10 cellular contexts compared by ENCODE assay signal in the genomic region with DNA sequence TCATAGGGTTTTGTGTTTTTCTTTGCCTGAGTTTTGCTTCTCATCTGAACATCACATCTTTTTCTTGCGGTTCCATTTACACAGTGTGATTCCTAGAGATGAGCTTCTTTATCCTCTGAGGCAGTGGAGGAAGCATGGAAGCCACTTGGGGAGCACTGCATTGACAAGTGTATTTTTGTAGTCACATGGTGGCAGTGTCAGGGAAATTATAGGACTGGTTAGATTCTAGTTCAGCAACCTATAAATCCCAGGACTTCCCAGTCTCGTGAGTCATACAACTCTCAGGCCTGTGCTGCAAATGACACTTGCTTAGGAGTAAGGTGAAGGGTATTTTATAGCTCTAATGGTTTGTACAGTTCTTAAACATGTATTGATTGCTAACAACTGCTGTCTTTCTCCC. TPM values are rescaled to one million over a fixed set of nuclear protein-coding genes. Genes with fewer than 3 reads are reported as not detected.
A peak's percentile ranks its signal among the peaks of the same experiment; 100 is the strongest.
DNase-seq lines count a peak whose midpoint lies in the region; ATAC-seq and TF ChIP-seq lines count a peak whose summit lies in the region.
"Had no signal": no experiment of that assay in that cellular context is flagged by ENCODE, and none has a peak within 500 bp of the region (broad histone marks: within the 10 kb centered on the region; RNA-seq: fewer than 3 reads in every experiment).

No MANE protein-coding gene starts in this region.

- peak overlapping the region; percentile 70 for H3K27ac Mint-ChIP-seq in activated CD4-positive, alpha-beta T cell treated with anti-CD3 and anti-CD28 coated beads for 36 hours

- POLR2A ChIA-PET in activated CD4-positive, alpha-beta T cell treated with anti-CD3 and anti-CD28 coated beads for 36 hours (lab: Charles Lee) = no interaction called here
- POLR2A ChIA-PET in RWPE1 (lab: Yijun Ruan, JAX; ENCODE audit: low non-redundant PET) = no interaction called here

- no peaks in the 10 kb centered on the region for H3K27me3 Mint-ChIP-seq in activated CD4-positive, alpha-beta T cell treated with anti-CD3 and anti-CD28 coated beads for 36 hours

- TF ChIP-seq CTCF in RWPE1 (conservative IDR thresholded peaks at IDR 0.05; ENCODE audit: low read depth) = no peak

- DNase-seq in activated CD4-positive, alpha-beta T cell treated with anti-CD3 and anti-CD28 coated beads for 36 hours = no peak
- DNase-seq in activated CD4-positive, alpha-beta T cell treated with anti-CD3 and anti-CD28 coated beads for 4 hours = no peak
- DNase-seq in RWPE1 (ENCODE audit: low spot score) (peak; percentile 37), fibroblast of peridontal ligament (ENCODE audit: extremely low read depth) (peak; percentile 41), skeletal muscle cell (ENCODE audit: low read depth) (peak; percentile 1), NCI-H82 (lab: John Stamatoyannopoulos, UW) (no peak)
- DNase-seq: NCI-H69 had no signal

- intact Hi-C loops in activated CD4-positive, alpha-beta T cell treated with anti-CD3 and anti-CD28 coated beads for 36 hours (cut with DNase I, micrococcal nuclease) = no loop called here

- H3K36me3 Mint-ChIP-seq in activated CD4-positive, alpha-beta T cell treated with anti-CD3 and anti-CD28 coated beads for 36 hours (ENCODE audit: low read depth) = peaks cover 22% of the 10 kb centered on the region

- peak; percentile 19 for ATAC-seq in activated CD4-positive, alpha-beta T cell treated with anti-CD3 and anti-CD28 coated beads for 36 hours
- ATAC-seq in GM21381 (IDR thresholded peaks at IDR 0.05; ENCODE audit: unreplicated experiment) (no peak), GM18867 (IDR thresholded peaks at IDR 0.05; ENCODE audit: unreplicated experiment) (no peak)

- H3K4me3 ChIP-seq in skeletal muscle cell (ENCODE audit: low read depth, low read length) = no peak overlapping the region
- H3K4me3 ChIP-seq: ascending aorta had no signal

- no peaks in the 10 kb centered on the region for H3K9me3 Mint-ChIP-seq in activated CD4-positive, alpha-beta T cell treated with anti-CD3 and anti-CD28 coated beads for 36 hours (ENCODE audit: low read depth)

- no peak overlapping the region for H3K27ac ChIP-seq in RWPE1
- H3K27ac ChIP-seq: ascending aorta had no signal

- peaks cover 16% of the 10 kb centered on the region for H3K4me1 Mint-ChIP-seq in activated CD4-positive, alpha-beta T cell treated with anti-CD3 and anti-CD28 coated beads for 36 hours

- no peak overlapping the region for H3K4me3 Mint-ChIP-seq in activated CD4-positive, alpha-beta T cell treated with anti-CD3 and anti-CD28 coated beads for 36 hours

- CTCF ChIA-PET in activated CD4-positive, alpha-beta T cell treated with anti-CD3 and anti-CD28 coated beads for 36 hours (lab: Charles Lee) = interaction anchor here (1.6 kb wide), 1 partner anchor 10 kb away, joined by 3 read pairs; no protein-coding TSS in a partner anchor
- CTCF ChIA-PET in RWPE1 (lab: Yijun Ruan, JAX) = no interaction called here

RNA-seq across cellular contexts. Expression of a gene that starts 58.4 kb away (rescaled TPM):
- 10 to 100 TPM; 69.3 to 75.1 TPM for total RNA-seq in activated CD4-positive, alpha-beta T cell treated with anti-CD3 and anti-CD28 coated beads for 36 hours

Comparison
In these comparisons a context has a peak if more than half of its experiments do, and no peak if none do; other contexts are left out.
1. DNase-seq: peak in RWPE1 (single experiment), fibroblast of peridontal ligament (single experiment) and skeletal muscle cell (single experiment); none in activated CD4-positive, alpha-beta T cell treated with anti-CD3 and anti-CD28 coated beads for 36 hours (single experiment), activated CD4-positive, alpha-beta T cell treated with anti-CD3 and anti-CD28 coated beads for 4 hours (0 of 2) and NCI-H82 (single experiment).